Comparison of ENCODE assay signal across 31 cellular contexts in the genomic region with DNA sequence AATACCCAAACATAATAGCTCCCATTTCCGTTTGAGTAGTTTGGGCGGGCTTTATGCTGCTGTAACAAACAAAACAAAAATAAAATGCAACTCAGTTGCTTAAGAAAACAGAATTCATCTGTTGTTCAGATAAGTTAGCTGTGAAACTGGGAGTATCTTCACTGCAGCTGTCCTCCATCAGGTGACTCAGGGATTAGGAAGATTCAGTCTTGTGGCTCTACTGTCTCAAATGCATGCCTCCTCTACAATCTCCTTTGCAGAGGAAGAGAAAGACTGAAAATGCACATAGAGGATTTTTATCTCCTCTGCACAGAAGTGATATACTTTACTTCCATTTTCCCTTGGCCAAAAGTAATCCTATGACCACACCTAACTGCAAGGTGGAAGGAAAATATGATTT.
"Had no signal": no experiment of that assay in that cellular context is flagged by ENCODE, and none has a peak within 500 bp of the region (broad histone marks: within the 10 kb centered on the region; RNA-seq: fewer than 3 reads in every experiment).

No MANE protein-coding gene starts in this region.

- ATAC-seq: activated CD4-positive, alpha-beta T cell treated with anti-CD3 and anti-CD28 coated beads for 36 hours; activated CD8-positive, alpha-beta memory T cell treated with anti-CD3 and anti-CD28 coated beads, Interleukin-2, amount 10 ng/mL, durations not matched to agents 7 days and 5 days; activated CD8-positive, alpha-beta T cell treated with anti-CD3 and anti-CD28 coated beads, Interleukin-2, amount 10 ng/mL, durations not matched to agents 7 days and 5 days; activated naive CD4-positive, alpha-beta T cell treated with anti-CD3 and anti-CD28 coated beads, Interleukin-2, amount 50 U/mL, for 72 hours; activated T-cell treated with anti-CD3 and anti-CD28 coated beads, Interleukin-2, amount 50 U/mL, for 72 hours; gastroesophageal sphincter; heart right ventricle had no signal

- H3K4me1 ChIP-seq: ascending aorta, breast epithelium, colonic mucosa, esophagus squamous epithelium, gastroesophageal sphincter, heart right ventricle had no signal

- H3K4me3 Mint-ChIP-seq: activated CD4-positive, alpha-beta memory T cell treated with anti-CD3 and anti-CD28 coated beads for 36 hours; activated CD4-positive, alpha-beta T cell treated with anti-CD3 and anti-CD28 coated beads for 36 hours; activated CD4-positive, alpha-beta T cell treated with anti-CD3 and anti-CD28 coated beads, Interleukin-2, amount 10 ng/mL, durations not matched to agents 24 days and 14 days; activated CD8-positive, alpha-beta memory T cell treated with anti-CD3 and anti-CD28 coated beads, Interleukin-2, amount 10 ng/mL, durations not matched to agents 7 days and 5 days; activated CD8-positive, alpha-beta T cell treated with anti-CD3 and anti-CD28 coated beads, Interleukin-2, amount 10 ng/mL, durations not matched to agents 7 days and 5 days; activated naive CD4-positive, alpha-beta T cell treated with anti-CD3 and anti-CD28 coated beads, Interleukin-2, amount 10 ng/mL, durations not matched to agents 7 days and 5 days; activated naive CD8-positive, alpha-beta T cell treated with anti-CD3 and anti-CD28 coated beads, Interleukin-2, amount 10 ng/mL, durations not matched to agents 7 days and 5 days; activated T-cell treated with anti-CD3 and anti-CD28 coated beads, Interleukin-2, amount 50 U/mL, for 24 hours; activated T-cell treated with anti-CD3 and anti-CD28 coated beads, Interleukin-2, amount 50 U/mL, for 72 hours; brain; T-helper 2 cell treated with Interferon-gamma antibody and Interleukin-4, amounts not matched to agents 5 μg/mL and 100 μg/mL, for 36 hours had no signal

- H3K4me3 ChIP-seq: ascending aorta, breast epithelium, cardiac muscle cell, colonic mucosa, esophagus squamous epithelium, gastroesophageal sphincter, heart right ventricle, hepatocyte had no signal

- H3K27me3 ChIP-seq: ascending aorta, breast epithelium, cardiac muscle cell, colonic mucosa, esophagus squamous epithelium, gastroesophageal sphincter, heart right ventricle, hepatocyte had no signal

- H3K36me3 Mint-ChIP-seq: activated CD4-positive, alpha-beta memory T cell treated with anti-CD3 and anti-CD28 coated beads for 36 hours; activated CD8-positive, alpha-beta memory T cell treated with anti-CD3 and anti-CD28 coated beads, Interleukin-2, amount 10 ng/mL, durations not matched to agents 7 days and 5 days; activated naive CD4-positive, alpha-beta T cell treated with anti-CD3 and anti-CD28 coated beads, Interleukin-2, amount 10 ng/mL, durations not matched to agents 7 days and 5 days; activated naive CD4-positive, alpha-beta T cell treated with anti-CD3 and anti-CD28 coated beads, Interleukin-2, amount 50 U/mL, for 72 hours; activated naive CD8-positive, alpha-beta T cell treated with anti-CD3 and anti-CD28 coated beads, Interleukin-2, amount 10 ng/mL, durations not matched to agents 7 days and 5 days; brain had no signal

- H3K9me3 ChIP-seq: ascending aorta, breast epithelium, colonic mucosa, esophagus squamous epithelium, gastroesophageal sphincter, heart right ventricle had no signal

- H3K27ac ChIP-seq: ascending aorta, breast epithelium, cardiac muscle cell, colonic mucosa, epithelial cell of prostate, esophagus squamous epithelium, gastroesophageal sphincter, heart right ventricle, hepatocyte had no signal

- H3K27ac Mint-ChIP-seq: activated CD4-positive, alpha-beta memory T cell treated with anti-CD3 and anti-CD28 coated beads for 36 hours; activated CD4-positive, alpha-beta T cell treated with anti-CD3 and anti-CD28 coated beads for 36 hours; activated CD4-positive, alpha-beta T cell treated with anti-CD3 and anti-CD28 coated beads, Interleukin-2, amount 10 ng/mL, durations not matched to agents 24 days and 14 days; activated CD8-positive, alpha-beta memory T cell treated with anti-CD3 and anti-CD28 coated beads, Interleukin-2, amount 10 ng/mL, durations not matched to agents 7 days and 5 days; activated CD8-positive, alpha-beta T cell treated with anti-CD3 and anti-CD28 coated beads, Interleukin-2, amount 10 ng/mL, durations not matched to agents 7 days and 5 days; activated naive CD4-positive, alpha-beta T cell treated with anti-CD3 and anti-CD28 coated beads, Interleukin-2, amount 10 ng/mL, durations not matched to agents 7 days and 5 days; activated naive CD4-positive, alpha-beta T cell treated with anti-CD3 and anti-CD28 coated beads, Interleukin-2, amount 50 U/mL, for 72 hours; activated naive CD8-positive, alpha-beta T cell treated with anti-CD3 and anti-CD28 coated beads, Interleukin-2, amount 10 ng/mL, durations not matched to agents 7 days and 5 days; activated T-cell treated with anti-CD3 and anti-CD28 coated beads, Interleukin-2, amount 50 U/mL, for 24 hours; activated T-cell treated with anti-CD3 and anti-CD28 coated beads, Interleukin-2, amount 50 U/mL, for 72 hours; brain; T-helper 2 cell treated with Interferon-gamma antibody and Interleukin-4, amounts not matched to agents 5 μg/mL and 100 μg/mL, for 36 hours had no signal

- H2AFZ ChIP-seq: hepatocyte had no signal

- H3K27me3 Mint-ChIP-seq: activated CD4-positive, alpha-beta memory T cell treated with anti-CD3 and anti-CD28 coated beads for 36 hours; activated CD4-positive, alpha-beta T cell treated with anti-CD3 and anti-CD28 coated beads for 36 hours; activated CD4-positive, alpha-beta T cell treated with anti-CD3 and anti-CD28 coated beads, Interleukin-2, amount 10 ng/mL, durations not matched to agents 24 days and 14 days; activated CD8-positive, alpha-beta memory T cell treated with anti-CD3 and anti-CD28 coated beads, Interleukin-2, amount 10 ng/mL, durations not matched to agents 7 days and 5 days; activated naive CD4-positive, alpha-beta T cell treated with anti-CD3 and anti-CD28 coated beads, Interleukin-2, amount 10 ng/mL, durations not matched to agents 7 days and 5 days; activated naive CD8-positive, alpha-beta T cell treated with anti-CD3 and anti-CD28 coated beads, Interleukin-2, amount 10 ng/mL, durations not matched to agents 7 days and 5 days; activated T-cell treated with anti-CD3 and anti-CD28 coated beads, Interleukin-2, amount 50 U/mL, for 24 hours; brain had no signal

- DNase-seq: activated CD4-positive, alpha-beta memory T cell treated with anti-CD3 and anti-CD28 coated beads for 36 hours; activated CD4-positive, alpha-beta T cell treated with anti-CD3 and anti-CD28 coated beads for 36 hours; activated CD4-positive, alpha-beta T cell treated with anti-CD3 and anti-CD28 coated beads, Interleukin-2, amount 10 ng/mL, durations not matched to agents 24 days and 14 days; activated CD4-positive, CD25-positive, alpha-beta regulatory T cell; activated CD4-positive, CD25-positive, alpha-beta regulatory T cell treated with anti-CD3 and anti-CD28 coated beads, Interleukin-2, amount 50 U/mL, for 72 hours; activated CD8-positive, alpha-beta memory T cell treated with anti-CD3 and anti-CD28 coated beads, Interleukin-2, amount 10 ng/mL, durations not matched to agents 7 days and 5 days; activated CD8-positive, alpha-beta memory T cell treated with anti-CD3 and anti-CD28 coated beads, Interleukin-2, amount 50 U/mL, for 4 hours; activated CD8-positive, alpha-beta T cell treated with anti-CD3 and anti-CD28 coated beads, Interleukin-2, amount 10 ng/mL, durations not matched to agents 7 days and 5 days; activated gamma-delta T cell; activated naive CD4-positive, alpha-beta T cell; activated naive CD4-positive, alpha-beta T cell treated with anti-CD3 and anti-CD28 coated beads, Interleukin-2, amount 10 ng/mL, durations not matched to agents 7 days and 5 days; activated naive CD8-positive, alpha-beta T cell treated with anti-CD3 and anti-CD28 coated beads, Interleukin-2, amount 10 ng/mL, durations not matched to agents 7 days and 5 days; activated T-cell treated with anti-CD3 and anti-CD28 coated beads, Interleukin-2, amount 50 U/mL, for 24 hours; activated T-cell treated with anti-CD3 and anti-CD28 coated beads, Interleukin-2, amount 50 U/mL, for 72 hours; central memory CD4-positive, alpha-beta T cell; cerebellar nuclear complex; colonic mucosa; effector CD8-positive, alpha-beta T cell; esophagus squamous epithelium; foreskin melanocyte; heart right ventricle; T1000 had no signal

- H3K4me1 Mint-ChIP-seq: activated CD4-positive, alpha-beta T cell treated with anti-CD3 and anti-CD28 coated beads for 36 hours; activated CD4-positive, alpha-beta T cell treated with anti-CD3 and anti-CD28 coated beads, Interleukin-2, amount 10 ng/mL, durations not matched to agents 24 days and 14 days; activated CD8-positive, alpha-beta memory T cell treated with anti-CD3 and anti-CD28 coated beads, Interleukin-2, amount 10 ng/mL, durations not matched to agents 7 days and 5 days; activated naive CD4-positive, alpha-beta T cell treated with anti-CD3 and anti-CD28 coated beads, Interleukin-2, amount 10 ng/mL, durations not matched to agents 7 days and 5 days; activated naive CD8-positive, alpha-beta T cell treated with anti-CD3 and anti-CD28 coated beads, Interleukin-2, amount 10 ng/mL, durations not matched to agents 7 days and 5 days; brain had no signal

- H3K9me3 Mint-ChIP-seq: activated CD4-positive, alpha-beta T cell treated with anti-CD3 and anti-CD28 coated beads, Interleukin-2, amount 10 ng/mL, durations not matched to agents 24 days and 14 days; activated T-cell treated with anti-CD3 and anti-CD28 coated beads, Interleukin-2, amount 50 U/mL, for 24 hours; brain had no signal

- H3K36me3 ChIP-seq: ascending aorta, breast epithelium, cardiac muscle cell, colonic mucosa, esophagus squamous epithelium, gastroesophageal sphincter, heart right ventricle had no signal

- H3K4me2 ChIP-seq: hepatocyte had no signal

- H3K79me2 ChIP-seq: hepatocyte had no signal
